In the genomic region with DNA sequence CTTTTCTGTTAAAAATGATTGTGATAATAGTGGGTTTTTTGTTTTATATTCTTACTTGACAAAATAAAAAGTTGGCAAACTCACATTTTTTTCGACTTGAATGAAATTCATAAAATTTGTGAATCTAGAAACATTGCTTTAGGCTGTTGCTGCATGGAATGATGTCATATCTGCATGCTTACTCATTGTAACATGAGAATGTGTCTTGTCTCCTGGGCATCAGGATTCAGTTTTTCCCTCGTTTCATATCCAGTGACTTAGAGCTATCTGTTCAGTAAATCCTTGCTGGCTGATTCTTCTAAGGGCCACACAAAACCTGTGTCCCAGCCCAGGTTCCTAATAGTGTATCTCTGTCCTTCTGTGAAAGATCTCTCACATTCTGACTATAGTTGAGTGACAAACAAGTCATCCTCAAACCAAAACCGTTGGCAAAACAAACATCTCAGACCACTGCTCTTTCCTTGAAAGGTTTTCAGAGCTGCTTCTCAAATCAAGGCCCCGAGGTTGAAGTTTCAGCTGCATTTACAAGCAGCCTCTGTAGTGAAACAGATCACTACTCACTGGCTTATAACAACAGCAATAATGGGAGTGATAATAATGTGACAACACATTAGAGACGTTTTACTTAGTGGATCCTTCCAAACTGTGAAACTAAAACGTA, we compare ENCODE assay signal across 12 cellular contexts.
DNase-seq lines count a peak whose midpoint lies in the region; ATAC-seq and TF ChIP-seq lines count a peak whose summit lies in the region.
"Had no signal": no experiment of that assay in that cellular context is flagged by ENCODE, and none has a peak within 500 bp of the region (broad histone marks: within the 10 kb centered on the region; RNA-seq: fewer than 3 reads in every experiment).

No MANE protein-coding gene starts in this region.

- H3K4me3 ChIP-seq in right atrium auricular region (no peak overlapping the region), transverse colon (no peak overlapping the region)
- H3K4me3 ChIP-seq: dorsolateral prefrontal cortex had no signal

- H3K27me3 ChIP-seq in right atrium auricular region (no peaks in the 10 kb centered on the region), transverse colon (no peaks in the 10 kb centered on the region)
- H3K27me3 ChIP-seq: dorsolateral prefrontal cortex had no signal

- H3K36me3 ChIP-seq in right atrium auricular region: no peaks in the 10 kb centered on the region
- H3K36me3 ChIP-seq in transverse colon: no peaks in the 10 kb centered on the region
- H3K36me3 ChIP-seq: WERI-Rb-1 had no signal

- H3K9me3 ChIP-seq in right atrium auricular region (peaks cover 0 to under 1% of the 10 kb centered on the region in 2 donors), transverse colon (no peaks in the 10 kb centered on the region)

- H3K4me1 ChIP-seq in right atrium auricular region: no peaks in the 10 kb centered on the region
- no peaks in the 10 kb centered on the region for H3K4me1 ChIP-seq in transverse colon

- TF ChIP-seq POLR2A in transverse colon (IDR thresholded peaks at IDR 0.05): no peak

- in situ Hi-C loops in transverse colon (cut with MboI; ENCODE audit: low pct_ligation_motif_present in 1 of 4, low pct_unique_long_range_greater_than_20kb in 1 of 4, low sequenced_read_pairs in 3 of 4): no loop called here

- ATAC-seq in Right ventricle myocardium superior (ENCODE audit: poor library complexity) (peak; percentile 62), GM18907 (IDR thresholded peaks at IDR 0.05; ENCODE audit: unreplicated experiment) (no peak)
- ATAC-seq: naive thymus-derived CD4-positive, alpha-beta T cell had no signal

- 24 to 33% methylated on average over 5 to 6 of the region's 6 CpGs for WGBS in transverse colon (ENCODE audit: low coverage in 1 of 2), 2 donors

- TF ChIP-seq CTCF in right atrium auricular region (IDR thresholded peaks at IDR 0.05) (no peak), transverse colon (IDR thresholded peaks at IDR 0.05) (no peak)

- H3K27ac ChIP-seq in right atrium auricular region (peak overlapping the region in 1 of 2 donors; percentile 14), transverse colon (no peak overlapping the region)
- H3K27ac ChIP-seq: dorsolateral prefrontal cortex, WERI-Rb-1 had no signal

- intact Hi-C loops in Right ventricle myocardium superior (cut with DNase I) (no loop called here), transverse colon (cut with DNase I; ENCODE audit: low total_unique reads) (no loop called here)

- no peak for TF ChIP-seq EP300 in transverse colon (IDR thresholded peaks at IDR 0.05; ENCODE audit: low read depth)

- no peak for DNase-seq in Right ventricle myocardium superior
- no peak for DNase-seq in right atrium auricular region (ENCODE audit: low spot score)
- peak; percentile 75 for DNase-seq in amniotic epithelial cell (ENCODE audit: low read depth)
- peak; percentile 93 for DNase-seq in iris pigment epithelial cell (ENCODE audit: low read depth)
- DNase-seq in transverse colon: no peak
- DNase-seq in putamen (ENCODE audit: low spot score): no peak
- no peak for DNase-seq in NCI-H2196 treated with DMSO at 0.1 percent for 48 hours (lab: John Stamatoyannopoulos, UW; ENCODE audit: unreplicated experiment)
- DNase-seq: dorsolateral prefrontal cortex; naive thymus-derived CD4-positive, alpha-beta T cell; NCI-H1105 treated with DMSO at 0.1 percent for 48 hours; WERI-Rb-1 had no signal

Comparison
In these comparisons a context has a peak if more than half of its experiments do, and no peak if none do; other contexts are left out.
1. DNase-seq: peak in amniotic epithelial cell (single experiment) and iris pigment epithelial cell (single experiment); none in Right ventricle myocardium superior (single experiment), right atrium auricular region (single experiment), transverse colon (single experiment), putamen (single experiment) and NCI-H2196 treated with DMSO at 0.1 percent for 48 hours (single experiment).